23 cellular contexts compared by ENCODE assay signal in the genomic region with DNA sequence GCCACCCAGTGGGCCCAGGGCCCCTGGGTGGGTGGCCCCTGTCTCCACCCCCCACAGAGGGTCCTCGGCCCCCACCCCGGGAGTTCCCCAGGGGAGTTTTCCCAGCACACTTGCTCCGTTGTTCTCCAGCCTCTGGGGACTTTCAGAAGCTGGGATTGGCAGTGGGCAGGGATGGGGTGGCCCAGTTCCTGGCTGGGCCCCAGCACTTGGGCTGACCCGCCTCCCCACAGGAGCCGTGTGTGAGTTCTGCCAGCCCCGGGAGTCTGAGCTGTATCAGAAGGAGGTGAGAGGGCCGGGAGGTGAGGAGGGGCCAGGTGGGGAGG. TPM values are rescaled to one million over a fixed set of nuclear protein-coding genes. Genes with fewer than 3 reads are reported as not detected.
DNase-seq lines count a peak whose midpoint lies in the region; ATAC-seq, FAIRE-seq and TF ChIP-seq lines count a peak whose summit lies in the region.
"Had no signal": no experiment of that assay in that cellular context is flagged by ENCODE, and none has a peak within 500 bp of the region (broad histone marks: within the 10 kb centered on the region; RNA-seq: fewer than 3 reads in every experiment).

No MANE protein-coding gene starts in this region.

- no peak overlapping the region for H3K4ac ChIP-seq in H1 (replicated peaks; ENCODE audit: insufficient read length, low read depth, low read length)

- POLR2A ChIA-PET in Panc1 (lab: Charles Lee) (interaction anchor here (0.6 kb wide), 1 partner anchor 393 kb away, joined by 11 read pairs; no protein-coding TSS in a partner anchor), H1 (lab: Charles Lee; ENCODE audit: partially characterized antibody) (interaction anchor here (0.8 to 1.8 kb wide), 6 partner anchors 11 to 48 kb away, joined by 3 to 14 read pairs (median 4); no protein-coding TSS in a partner anchor)

- H2BK15ac ChIP-seq in H1 (ENCODE audit: low read length) = no peak overlapping the region

- no peaks in the 10 kb centered on the region for H3K27me3 Mint-ChIP-seq in stimulated activated memory B cell treated with anti-CD40 and anti-IgM and Interleukin-4, amounts not matched to agents 10 μg/mL and 1 μg/mL and 100 μg/mL, for 72 hours
- peaks cover 8% of the 10 kb centered on the region for H3K27me3 Mint-ChIP-seq in glutamatergic neuron (ENCODE audit: unreplicated experiment)

- no peak overlapping the region for H3K18ac ChIP-seq in H1 (ENCODE audit: extremely low read depth, low read length)

- H3K4me1 ChIP-seq in Panc1 (ENCODE audit: control insufficient read depth, insufficient read depth, low read length) (no peaks in the 10 kb centered on the region), H1 (replicated peaks in 1 of 4; ENCODE audit: control insufficient read depth in 3 of 4, insufficient read depth in 4 of 4, low read length in 3 of 4) (peaks cover 0 to 20% (median 12%) of the 10 kb centered on the region in 4 experiments; a peak in 6 of 7 replicates)
- H3K4me1 ChIP-seq: BE2C had no signal

- H4K91ac ChIP-seq in H1 (replicated peaks; ENCODE audit: insufficient read length, low read length) = no peak overlapping the region

- H3K27me3 ChIP-seq in Panc1 (ENCODE audit: control insufficient read depth, insufficient read depth, low read length) (no peaks in the 10 kb centered on the region), H1 (replicated peaks in 1 of 4; ENCODE audit: control insufficient read depth in 3 of 4, extremely low read depth in 1 of 4, insufficient read depth in 3 of 4, low read length in 3 of 4) (peaks cover 0 to 2% (median 0%) of the 10 kb centered on the region in 4 experiments; a peak in 1 of 7 replicates), MG63 (no peaks in the 10 kb centered on the region)
- H3K27me3 ChIP-seq: BE2C, SJCRH30 had no signal

- peak overlapping the region; percentile 91 for H3K27ac Mint-ChIP-seq in stimulated activated memory B cell treated with anti-CD40 and anti-IgM and Interleukin-4, amounts not matched to agents 10 μg/mL and 1 μg/mL and 100 μg/mL, for 72 hours
- no peak overlapping the region for H3K27ac Mint-ChIP-seq in glutamatergic neuron (ENCODE audit: unreplicated experiment)
- H3K27ac Mint-ChIP-seq: CD8-positive, alpha-beta T cell had no signal

- peaks cover 52% of the 10 kb centered on the region for H3K36me3 Mint-ChIP-seq in stimulated activated memory B cell treated with anti-CD40 and anti-IgM and Interleukin-4, amounts not matched to agents 10 μg/mL and 1 μg/mL and 100 μg/mL, for 72 hours
- no peaks in the 10 kb centered on the region for H3K36me3 Mint-ChIP-seq in glutamatergic neuron (ENCODE audit: unreplicated experiment)
- H3K36me3 Mint-ChIP-seq: CD8-positive, alpha-beta T cell had no signal

- H3K4me3 ChIP-seq in Panc1 (ENCODE audit: low read depth in 2 of 2, low read length in 2 of 2) = no peak overlapping the region
- H3K4me3 ChIP-seq in H1 (ENCODE audit: extremely low read depth in 1 of 4, insufficient read depth in 2 of 4, low read depth in 3 of 4, low read length in 4 of 4) = no peak overlapping the region
- H3K4me3 ChIP-seq in MG63 = no peak overlapping the region
- H3K4me3 ChIP-seq: SJCRH30 had no signal

- H3K9me3 ChIP-seq in Panc1 (ENCODE audit: control insufficient read depth, insufficient read depth, low read depth, low read length) = no peaks in the 10 kb centered on the region
- no peaks in the 10 kb centered on the region for H3K9me3 ChIP-seq in H1 (ENCODE audit: insufficient read depth in 2 of 2, low read depth in 1 of 2, low read length in 1 of 2)
- H3K9me3 ChIP-seq in MG63 = peaks cover 6% of the 10 kb centered on the region; the same call in 1 of the 2 replicates
- H3K9me3 ChIP-seq: BE2C, SJCRH30 had no signal

- no peak for FAIRE-seq in H1 (lab: Jason Lieb, UNC)
- FAIRE-seq: G401.6, H54, HTR-8/SVneo had no signal

- H2AK5ac ChIP-seq in H1 (ENCODE audit: low read depth, low read length) = 0 out of 2 replicates have a peak overlapping the region, but pooled peaks have one; percentile 48

- peak; percentile 32 for ATAC-seq in Panc1
- ATAC-seq in stimulated activated memory B cell treated with anti-CD40 and anti-IgM and Interleukin-4, amounts not matched to agents 10 μg/mL and 1 μg/mL and 100 μg/mL, for 72 hours = no peak
- ATAC-seq: CD8-positive, alpha-beta T cell had no signal

- TF ChIP-seq EP300 in H1 (IDR thresholded peaks at IDR 0.05; ENCODE audit: borderline replicate concordance in 1 of 2, low read depth in 2 of 2, low read length in 2 of 2) = no peak

- H4K20me1 ChIP-seq in H1 (replicated peaks in 1 of 2; ENCODE audit: control insufficient read depth in 1 of 2, insufficient read depth in 2 of 2, low read length in 2 of 2) = peaks cover 0 to 8% of the 10 kb centered on the region in 2 experiments

- no peak overlapping the region for H3K23ac ChIP-seq in H1 (ENCODE audit: insufficient read length)

- 88% methylated on average over 7 of the region's 7 CpGs; no CpG with 5 or more reads in 1 of the 2 experiments for WGBS in H1 (ENCODE audit: extremely low coverage in 1 of 2, insufficient coverage in 1 of 2, insufficient read length in 1 of 2, insufficient replicate concordance in 2 of 2, low coverage in 1 of 2, low lambda C conversion rate in 2 of 2, missing lambda C conversion rate in 1 of 2), 2 experiments

- H2AFZ ChIP-seq in H1 (ENCODE audit: low read length) = no peak overlapping the region

- no peak overlapping the region for H3K4me2 ChIP-seq in H1 (ENCODE audit: insufficient read depth in 1 of 2, low read depth in 2 of 2, low read length in 2 of 2)

- H3K36me3 ChIP-seq in Panc1 (ENCODE audit: control insufficient read depth, insufficient read depth, low read length) (no peaks in the 10 kb centered on the region), H1 (ENCODE audit: control insufficient read depth in 2 of 4, insufficient read depth in 4 of 4, low read length in 3 of 4) (peaks cover 0 to 9% (median 0%) of the 10 kb centered on the region in 4 experiments; a peak in 1 of 8 replicates), MG63 (peaks cover 18% of the 10 kb centered on the region)

- CTCF ChIA-PET in Panc1 (lab: Charles Lee) (interaction anchor here (0.5 kb wide), 1 partner anchor 28 kb away, joined by 5 read pairs; no protein-coding TSS in a partner anchor), H1 (lab: Charles Lee; ENCODE audit: partially characterized antibody) (interaction anchor here (0.6 to 3.2 kb wide), 5 partner anchors 25 to 48 kb away, joined by 3 to 22 read pairs (median 4); no protein-coding TSS in a partner anchor)

- H3K9me3 Mint-ChIP-seq in stimulated activated memory B cell treated with anti-CD40 and anti-IgM and Interleukin-4, amounts not matched to agents 10 μg/mL and 1 μg/mL and 100 μg/mL, for 72 hours = no peaks in the 10 kb centered on the region
- peaks cover 9% of the 10 kb centered on the region for H3K9me3 Mint-ChIP-seq in glutamatergic neuron (ENCODE audit: unreplicated experiment)
- H3K9me3 Mint-ChIP-seq: CD8-positive, alpha-beta T cell had no signal

- no peak overlapping the region for H4K8ac ChIP-seq in H1 (ENCODE audit: extremely low read depth, insufficient read depth, low read length)

- H2BK20ac ChIP-seq in H1 (ENCODE audit: low read length) = no peak overlapping the region

- intact Hi-C loops in Panc1 (cut with micrococcal nuclease; ENCODE audit: unreplicated experiment) = no loop called here

- no peak overlapping the region for H3K9ac ChIP-seq in H1 (replicated peaks in 1 of 4; ENCODE audit: extremely low read depth in 1 of 4, low read depth in 3 of 4, low read length in 3 of 4)

- H3K27ac ChIP-seq in Panc1 (ENCODE audit: low read length) (no peak overlapping the region), H1 (ENCODE audit: low read depth, low read length) (no peak overlapping the region)
- H3K27ac ChIP-seq: 22Rv1, HL-60, SJCRH30 had no signal

- H4K5ac ChIP-seq in H1 (ENCODE audit: insufficient read length, low read depth, low read length) = no peak overlapping the region

- TF ChIP-seq POLR2A in H1 (IDR thresholded peaks at IDR 0.05; ENCODE audit: control extremely low read depth in 1 of 2, low read depth in 2 of 2, low read length in 2 of 2) = no peak

- H3K4me3 Mint-ChIP-seq in stimulated activated memory B cell treated with anti-CD40 and anti-IgM and Interleukin-4, amounts not matched to agents 10 μg/mL and 1 μg/mL and 100 μg/mL, for 72 hours = peak overlapping the region; percentile 54
- no peak overlapping the region for H3K4me3 Mint-ChIP-seq in glutamatergic neuron (ENCODE audit: unreplicated experiment)
- H3K4me3 Mint-ChIP-seq: CD8-positive, alpha-beta T cell had no signal

- H3K56ac ChIP-seq in H1 (replicated peaks; ENCODE audit: insufficient read length, low read depth, low read length) = no peak overlapping the region

- no peak overlapping the region for H2BK120ac ChIP-seq in H1 (replicated peaks; ENCODE audit: low read depth, low read length)

- BruUV-seq in Panc1 (replicated peaks; lab: Mats Ljungman, UMichigan) = no TSS peak

- no peak for TF ChIP-seq RAD21 in H1 (IDR thresholded peaks at IDR 0.05 in 1 of 2, conservative IDR thresholded peaks at IDR 0.05 in 1 of 2; ENCODE audit: low read depth in 2 of 2, low read length in 2 of 2)

- no peak overlapping the region for H3K14ac ChIP-seq in H1 (ENCODE audit: insufficient read length)

- DNase-seq in DMS 273 (lab: John Stamatoyannopoulos, UW; ENCODE audit: unreplicated experiment) (peak; percentile 49), DMS 273 treated with DMSO at 0.1 percent for 48 hours (lab: John Stamatoyannopoulos, UW) (no peak), Panc1 (ENCODE audit: low read depth, low spot score) (no peak), H1 (ENCODE audit: low read depth in 1 of 2, low spot score in 2 of 2) (no peak), foreskin melanocyte (no peak), glutamatergic neuron (no peak), MG63 (no peak)
- DNase-seq: BE2C; CD8-positive, alpha-beta T cell; DMS79 treated with DMSO at 0.1 percent for 48 hours; KG1; NCI-H1092; NCI-H510A treated with DMSO at 0.1 percent for 48 hours; SJCRH30 had no signal

- no peak overlapping the region for H2BK12ac ChIP-seq in H1 (ENCODE audit: low read depth, low read length)

- H3K79me1 ChIP-seq in H1 (ENCODE audit: low read depth, low read length) = peaks cover 2% of the 10 kb centered on the region; the same call in 1 of the 2 replicates

- in situ Hi-C loops in Panc1 (cut with HindIII; ENCODE audit: low pct_unique_long_range_greater_than_20kb, low sequenced_read_pairs) = no loop called here

- H3K4me1 Mint-ChIP-seq in stimulated activated memory B cell treated with anti-CD40 and anti-IgM and Interleukin-4, amounts not matched to agents 10 μg/mL and 1 μg/mL and 100 μg/mL, for 72 hours = peaks cover 64% of the 10 kb centered on the region
- H3K4me1 Mint-ChIP-seq in glutamatergic neuron (ENCODE audit: low read depth, unreplicated experiment) = peaks cover 8% of the 10 kb centered on the region

- TF ChIP-seq CTCF in Panc1 (IDR thresholded peaks at IDR 0.05) (no peak), H1 (IDR thresholded peaks at IDR 0.05; ENCODE audit: control extremely low read depth in 1 of 3, insufficient read depth in 1 of 3, low read depth in 1 of 3, low read length in 3 of 3) (no peak), glutamatergic neuron (IDR thresholded peaks at IDR 0.05; ENCODE audit: partially characterized antibody, unreplicated experiment) (no peak)

- H3K23me2 ChIP-seq in H1 (ENCODE audit: low read depth, low read length) = peaks cover 12% of the 10 kb centered on the region; the same call in 1 of the 2 replicates

- H3K79me2 ChIP-seq in H1 (ENCODE audit: control insufficient read depth in 1 of 2, insufficient read depth in 2 of 2, low read length in 2 of 2) = no peaks in the 10 kb centered on the region

- H2BK5ac ChIP-seq in H1 (ENCODE audit: low read depth, low read length) = no peak overlapping the region

RNA-seq across cellular contexts. Expression of a gene that starts 2.0 kb away (rescaled TPM):
- not detected for total RNA-seq in Panc1 (2021; ENCODE audit: unreplicated experiment)
- polyA plus RNA-seq in Panc1 (2012; ENCODE audit: insufficient read length) = 0.27 TPM
- 9.6 and 11.1 TPM in 2 replicates for total RNA-seq in H1 (2021; fragmentation: NEBNext Ultra II Directional; extraction: Animal tissue kit (Norgen Biotek cat#: 25700))
- 11.8 and 17.4 TPM in 2 replicates for polyA plus RNA-seq in H1 (2011; rRNA removed)
- 6.7 TPM for polyA plus RNA-seq in H1 (2011; cell fraction: cytosol; rRNA removed)
- 11.2 TPM for polyA plus RNA-seq in H1 (2011; cell fraction: nucleus; rRNA removed)
- 6.5 to 13.3 TPM (median 10.4 TPM) in 4 replicates for polyA plus RNA-seq in H1 (2012, experiment 1 of 2)
- polyA plus RNA-seq in H1 (2012, experiment 2 of 2) = 7.3 TPM
- polyA plus RNA-seq in H1 (2013, experiment 1 of 2) = 13.0 TPM
- polyA plus RNA-seq in H1 (2013, experiment 2 of 2) = 14.7 TPM
- 3.5 and 5.2 TPM in 2 replicates for polyA minus RNA-seq in H1 (2011; rRNA and poly(A)+ RNA removed)
- polyA minus RNA-seq in H1 (2011; cell fraction: cytosol; rRNA and poly(A)+ RNA removed) = 3.7 TPM
- polyA minus RNA-seq in H1 (2011; cell fraction: nucleus; rRNA and poly(A)+ RNA removed) = 2.6 TPM
- 2.7 TPM for total RNA-seq in glutamatergic neuron (ENCODE audit: unreplicated experiment)
- total RNA-seq in MG63 (2014; rRNA removed; shearing (Covaris generic); ENCODE audit: low replicate concordance) = not detected in 2 replicates
- total RNA-seq: M059J, RPMI7951 had no signal
- polyA plus RNA-seq: AG04450 had no signal

RNA-seq across cellular contexts. Expression of a gene that starts 15.9 kb away (rescaled TPM):
- 0.18 TPM for total RNA-seq in Panc1 (2021; ENCODE audit: unreplicated experiment)
- polyA plus RNA-seq in Panc1 (2012; ENCODE audit: insufficient read length) = not detected
- total RNA-seq in H1 (2021; fragmentation: NEBNext Ultra II Directional; extraction: Animal tissue kit (Norgen Biotek cat#: 25700)) = 3.1 and 4.1 TPM in 2 replicates
- polyA plus RNA-seq in H1 (2011; rRNA removed) = 1.8 and 2.7 TPM in 2 replicates
- 3.3 TPM for polyA plus RNA-seq in H1 (2011; cell fraction: cytosol; rRNA removed)
- 8.8 TPM for polyA plus RNA-seq in H1 (2011; cell fraction: nucleus; rRNA removed)
- polyA plus RNA-seq in H1 (2012, experiment 1 of 2) = 1.9 to 7.3 TPM (median 5.3 TPM) in 4 replicates
- 1.5 TPM for polyA plus RNA-seq in H1 (2012, experiment 2 of 2)
- polyA plus RNA-seq in H1 (2013, experiment 1 of 2) = 2.8 TPM
- 3.1 TPM for polyA plus RNA-seq in H1 (2013, experiment 2 of 2)
- 2.0 and 2.5 TPM in 2 replicates for polyA minus RNA-seq in H1 (2011; rRNA and poly(A)+ RNA removed)
- polyA minus RNA-seq in H1 (2011; cell fraction: cytosol; rRNA and poly(A)+ RNA removed) = 1.3 TPM
- 2.8 TPM for polyA minus RNA-seq in H1 (2011; cell fraction: nucleus; rRNA and poly(A)+ RNA removed)
- 0.61 TPM for total RNA-seq in glutamatergic neuron (ENCODE audit: unreplicated experiment)
- 0.03 TPM in 1 of 2 replicates, not detected in the other for total RNA-seq in MG63 (2014; rRNA removed; shearing (Covaris generic); ENCODE audit: low replicate concordance)
- total RNA-seq: M059J, RPMI7951 had no signal
- polyA plus RNA-seq: AG04450 had no signal

RNA-seq across cellular contexts. Expression of a gene that starts 32.6 kb away (rescaled TPM):
- total RNA-seq in Panc1 (2021; ENCODE audit: unreplicated experiment) = 71.7 TPM
- polyA plus RNA-seq in Panc1 (2012; ENCODE audit: insufficient read length) = 54.9 TPM
- total RNA-seq in H1 (2021; fragmentation: NEBNext Ultra II Directional; extraction: Animal tissue kit (Norgen Biotek cat#: 25700)) = 141 and 149 TPM in 2 replicates
- 142 and 191 TPM in 2 replicates for polyA plus RNA-seq in H1 (2011; rRNA removed)
- polyA plus RNA-seq in H1 (2011; cell fraction: cytosol; rRNA removed) = 136 TPM
- 435 TPM for polyA plus RNA-seq in H1 (2011; cell fraction: nucleus; rRNA removed)
- polyA plus RNA-seq in H1 (2012, experiment 1 of 2) = 86.1 to 170 TPM (median 149 TPM) in 4 replicates
- 109 TPM for polyA plus RNA-seq in H1 (2012, experiment 2 of 2)
- 81.0 TPM for polyA plus RNA-seq in H1 (2013, experiment 1 of 2)
- polyA plus RNA-seq in H1 (2013, experiment 2 of 2) = 72.1 TPM
- 57.8 and 65.0 TPM in 2 replicates for polyA minus RNA-seq in H1 (2011; rRNA and poly(A)+ RNA removed)
- polyA minus RNA-seq in H1 (2011; cell fraction: cytosol; rRNA and poly(A)+ RNA removed) = 137 TPM
- polyA minus RNA-seq in H1 (2011; cell fraction: nucleus; rRNA and poly(A)+ RNA removed) = 137 TPM
- total RNA-seq in glutamatergic neuron (ENCODE audit: unreplicated experiment) = 38.9 TPM
- total RNA-seq in MG63 (2014; rRNA removed; shearing (Covaris generic); ENCODE audit: low replicate concordance) = 44.1 and 117 TPM in 2 replicates

RNA-seq across cellular contexts. Expression of a gene that starts 40.5 kb away (rescaled TPM):
- 55.8 TPM for total RNA-seq in Panc1 (2021; ENCODE audit: unreplicated experiment)
- 81.9 TPM for polyA plus RNA-seq in Panc1 (2012; ENCODE audit: insufficient read length)
- total RNA-seq in H1 (2021; fragmentation: NEBNext Ultra II Directional; extraction: Animal tissue kit (Norgen Biotek cat#: 25700)) = 40.3 and 41.4 TPM in 2 replicates
- 47.5 and 61.5 TPM in 2 replicates for polyA plus RNA-seq in H1 (2011; rRNA removed)
- polyA plus RNA-seq in H1 (2011; cell fraction: cytosol; rRNA removed) = 43.0 TPM
- polyA plus RNA-seq in H1 (2011; cell fraction: nucleus; rRNA removed) = 70.3 TPM
- polyA plus RNA-seq in H1 (2012, experiment 1 of 2) = 22.3 to 39.2 TPM (median 34.3 TPM) in 4 replicates
- 33.5 TPM for polyA plus RNA-seq in H1 (2012, experiment 2 of 2)
- polyA plus RNA-seq in H1 (2013, experiment 1 of 2) = 19.2 TPM
- 18.0 TPM for polyA plus RNA-seq in H1 (2013, experiment 2 of 2)
- polyA minus RNA-seq in H1 (2011; rRNA and poly(A)+ RNA removed) = 20.3 and 22.8 TPM in 2 replicates
- polyA minus RNA-seq in H1 (2011; cell fraction: cytosol; rRNA and poly(A)+ RNA removed) = 21.5 TPM
- 25.5 TPM for polyA minus RNA-seq in H1 (2011; cell fraction: nucleus; rRNA and poly(A)+ RNA removed)
- total RNA-seq in glutamatergic neuron (ENCODE audit: unreplicated experiment) = 28.3 TPM
- 113 and 173 TPM in 2 replicates for total RNA-seq in MG63 (2014; rRNA removed; shearing (Covaris generic); ENCODE audit: low replicate concordance)

RNA-seq across cellular contexts. Expression of a gene that starts 51.3 kb away (rescaled TPM):
- total RNA-seq in Panc1 (2021; ENCODE audit: unreplicated experiment) (2.5 TPM), glutamatergic neuron (ENCODE audit: unreplicated experiment) (0.88 TPM)
- polyA plus RNA-seq in Panc1 (2012; ENCODE audit: insufficient read length) = 0.99 TPM
- 0.71 and 1.1 TPM in 2 replicates for total RNA-seq in H1 (2021; fragmentation: NEBNext Ultra II Directional; extraction: Animal tissue kit (Norgen Biotek cat#: 25700))
- polyA plus RNA-seq in H1 (2011; rRNA removed) = 0.73 and 0.93 TPM in 2 replicates
- 0.89 TPM for polyA plus RNA-seq in H1 (2011; cell fraction: cytosol; rRNA removed)
- 3.3 TPM for polyA plus RNA-seq in H1 (2011; cell fraction: nucleus; rRNA removed)
- polyA plus RNA-seq in H1 (2012, experiment 1 of 2) = 0.40 to 1.0 TPM (median 0.84 TPM) in 4 replicates
- 0.72 TPM for polyA plus RNA-seq in H1 (2012, experiment 2 of 2)
- polyA plus RNA-seq in H1 (2013, experiment 1 of 2) = 0.71 TPM
- polyA plus RNA-seq in H1 (2013, experiment 2 of 2) = 0.63 TPM
- 0.15 and 0.35 TPM in 2 replicates for polyA minus RNA-seq in H1 (2011; rRNA and poly(A)+ RNA removed)
- polyA minus RNA-seq in H1 (2011; cell fraction: cytosol; rRNA and poly(A)+ RNA removed) = 0.73 TPM
- polyA minus RNA-seq in H1 (2011; cell fraction: nucleus; rRNA and poly(A)+ RNA removed) = 1.00 TPM
- total RNA-seq in MG63 (2014; rRNA removed; shearing (Covaris generic); ENCODE audit: low replicate concordance) = 1.5 TPM in 1 of 2 replicates, not detected in the other
- total RNA-seq: RPMI7951 had no signal
